9 cellular contexts compared by ENCODE assay signal in genomic region chr1:39205102-39205780, GRCh38. TPM values are rescaled to one million over a fixed set of nuclear protein-coding genes. Genes with fewer than 3 reads are reported as not detected.
A peak's percentile ranks its signal among the peaks of the same experiment; 100 is the strongest.
DNase-seq lines count a peak whose midpoint lies in the region; ATAC-seq and TF ChIP-seq lines count a peak whose summit lies in the region.
"Had no signal": no experiment of that assay in that cellular context is flagged by ENCODE, and none has a peak within 500 bp of the region (broad histone marks: within the 10 kb centered on the region; RNA-seq: fewer than 3 reads in every experiment).

No MANE protein-coding gene starts in this region.

- H3K4me1 ChIP-seq in NT2/D1 (ENCODE audit: insufficient read depth, insufficient read length) (peaks cover 8% of the 10 kb centered on the region), neutrophil (ENCODE audit: control insufficient read depth in 1 of 2, insufficient read depth in 1 of 2, low read depth in 1 of 2, low read length in 1 of 2) (peaks cover 27% of the 10 kb centered on the region in 2 experiments), tibial nerve (peaks cover 0 to 31% (median 12%) of the 10 kb centered on the region in 4 donors)

- no peak for TF ChIP-seq POLR2A in tibial nerve (IDR thresholded peaks at IDR 0.05)

- CTCF ChIA-PET in GM10248 (lab: Yijun Ruan, JAX) = interaction anchor here (0.9 to 27.8 kb wide), 9 partner anchors 10 to 340 kb away, joined by 3 to 344 read pairs (median 5); no protein-coding TSS in a partner anchor

- no peak for TF ChIP-seq CTCF in GM10248 (IDR thresholded peaks at IDR 0.05; ENCODE audit: control extremely low read depth, extremely low read depth, low read depth, missing control alignments)
- TF ChIP-seq CTCF in fibroblast of pulmonary artery (IDR thresholded peaks at IDR 0.05; ENCODE audit: low read length, missing control alignments) = no peak
- TF ChIP-seq CTCF in neutrophil (IDR thresholded peaks at IDR 0.05) = no peak
- TF ChIP-seq CTCF in tibial nerve (IDR thresholded peaks at IDR 0.05) = no peak

- peak overlapping the region; percentile 53 for H3K9ac ChIP-seq in NT2/D1 (ENCODE audit: insufficient read length, low read depth)

- H3K4me3 ChIP-seq in NT2/D1 (ENCODE audit: insufficient read length, low read depth) (peak overlapping the region; percentile 3), fibroblast of pulmonary artery (replicated peaks; ENCODE audit: low read depth, low read length) (peak overlapping the region; percentile 60), neutrophil (ENCODE audit: low read depth in 1 of 2, low read length in 1 of 2) (peak overlapping the region; percentile 46 to 55), tibial nerve (peak overlapping the region in 3 of 4 donors; percentile 9 to 45 (median 35))
- H3K4me3 ChIP-seq: PC-9 had no signal

- POLR2A ChIA-PET in GM10248 (lab: Yijun Ruan, JAX) = interaction anchor here (0.6 to 0.9 kb wide), 2 partner anchors 9 to 69 kb away, joined by 3 to 5 read pairs; no protein-coding TSS in a partner anchor

- H3K36me3 ChIP-seq in NT2/D1 (ENCODE audit: insufficient read depth, insufficient read length, low read length) = no peaks in the 10 kb centered on the region
- no peaks in the 10 kb centered on the region for H3K36me3 ChIP-seq in neutrophil
- H3K36me3 ChIP-seq in tibial nerve = no peaks in the 10 kb centered on the region

- no peak for ATAC-seq in GM21423 (IDR thresholded peaks at IDR 0.05; ENCODE audit: unreplicated experiment)

- 57 to 68% methylated on average over 4 of the region's 4 CpGs for WGBS in tibial nerve, 2 donors

- H3K9me3 ChIP-seq in NT2/D1 (ENCODE audit: insufficient read depth, low read length) (no peaks in the 10 kb centered on the region), neutrophil (no peaks in the 10 kb centered on the region), tibial nerve (no peaks in the 10 kb centered on the region)

- no peaks in the 10 kb centered on the region for H3K27me3 ChIP-seq in NT2/D1 (ENCODE audit: insufficient read depth, insufficient read length)
- no peaks in the 10 kb centered on the region for H3K27me3 ChIP-seq in neutrophil
- no peaks in the 10 kb centered on the region for H3K27me3 ChIP-seq in tibial nerve

- TF ChIP-seq EP300 in tibial nerve (IDR thresholded peaks at IDR 0.05) = no peak

- peak; percentile 46 for DNase-seq in GM10248 (ENCODE audit: extremely low spot score)
- no peak for DNase-seq in NT2/D1 (ENCODE audit: low read depth, low spot score)
- DNase-seq in activated T-helper 1 cell treated with Interleukin-2 at 50 U/mL for 16 hours (ENCODE audit: low read depth) = peak; percentile 43
- peak; percentile 77 for DNase-seq in fibroblast of pulmonary artery (ENCODE audit: low read depth)
- DNase-seq in tibial nerve (ENCODE audit: low spot score in 2 of 2) = peak in 1 of 2 donors; percentile 41
- no peak for DNase-seq in COR-L47 (lab: John Stamatoyannopoulos, UW)

- H3K27ac ChIP-seq in neutrophil (peak overlapping the region; percentile 83), tibial nerve (peak overlapping the region; percentile 49 to 90 (median 84))
- H3K27ac ChIP-seq: PC-9 had no signal

RNA-seq across cellular contexts. Expression of gene MACF1, which starts 0.7 kb away (rescaled TPM):
- total RNA-seq in tibial nerve = 100 to 1,000 TPM; 214 to 296 (median 244) TPM

Comparison
In these comparisons a context has a peak if more than half of its experiments do, and no peak if none do; other contexts are left out.
1. DNase-seq: peak in GM10248 (single experiment), activated T-helper 1 cell treated with Interleukin-2 at 50 U/mL for 16 hours (single experiment) and fibroblast of pulmonary artery (single experiment); none in NT2/D1 (single experiment) and COR-L47 (single experiment).
2. H3K4me3 ChIP-seq: peak in every context shown above with its lines; median percentile 60 in fibroblast of pulmonary artery; 50 in neutrophil; 35 in tibial nerve; 3 in NT2/D1.